ENCODE assay signal across 36 cellular contexts in the genomic region with DNA sequence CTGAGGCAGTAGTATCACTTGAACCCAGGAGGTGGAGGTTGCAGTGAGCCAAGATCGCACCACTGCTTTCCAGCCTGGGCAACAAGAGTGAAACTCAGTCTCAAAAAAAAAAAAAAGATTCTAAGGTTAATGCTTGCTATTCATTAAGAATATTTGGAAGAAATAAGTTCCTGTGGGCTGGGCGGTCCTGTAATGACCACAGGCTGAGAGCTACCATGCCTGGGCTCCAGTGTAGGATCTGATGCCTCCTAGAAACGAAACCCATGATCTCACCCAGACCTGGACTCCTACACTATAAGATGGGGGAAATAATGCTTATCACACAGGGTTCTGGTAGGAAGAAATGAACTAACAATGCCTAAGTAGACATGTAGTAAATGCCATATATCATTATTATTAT. TPM values are rescaled to one million over a fixed set of nuclear protein-coding genes. Genes with fewer than 3 reads are reported as not detected.
"Had no signal": no experiment of that assay in that cellular context is flagged by ENCODE, and none has a peak within 500 bp of the region (broad histone marks: within the 10 kb centered on the region; RNA-seq: fewer than 3 reads in every experiment).

No MANE protein-coding gene starts in this region.

- H3K27me3 ChIP-seq: MG63 had no signal

- DNase-seq: Karpas-422, Kasumi-1, MG63, MM.1S, MV-4-11, NCI-H1048, NCI-H1092, NCI-H1092 treated with DMSO at 0.1 percent for 48 hours, NCI-H1105, NCI-H1105 treated with DMSO at 0.1 percent for 48 hours, NCI-H1417, NCI-H1417 treated with DMSO at 0.1 percent for 48 hours, NCI-H1436, NCI-H1436 treated with DMSO at 0.1 percent for 48 hours, NCI-H146, NCI-H1694, NCI-H1694 treated with DMSO at 0.1 percent for 48 hours, NCI-H187, NCI-H187 treated with DMSO at 0.1 percent for 48 hours, NCI-H1930, NCI-H2029, NCI-H2029 treated with DMSO at 0.1 percent for 48 hours, NCI-H2081, NCI-H2081 treated with DMSO at 0.1 percent for 48 hours, NCI-H2107, NCI-H2171, NCI-H2171 treated with DMSO at 0.1 percent for 48 hours, NCI-H2227 treated with DMSO at 0.1 percent for 48 hours, NCI-H345, NCI-H446, NCI-H446 treated with DMSO at 0.1 percent for 48 hours, NCI-H510A, NCI-H510A treated with DMSO at 0.1 percent for 48 hours had no signal

- H3K4me3 ChIP-seq: MG63 had no signal

- H3K36me3 ChIP-seq: MG63 had no signal

- H3K9me3 ChIP-seq: MG63 had no signal

RNA-seq across cellular contexts. Expression of a gene that starts 41.2 kb away (rescaled TPM):
- total RNA-seq: M059J, MCF 10A, NCI-H460 had no signal
